ENCODE assay signal across 7 cellular contexts in the genomic region with DNA sequence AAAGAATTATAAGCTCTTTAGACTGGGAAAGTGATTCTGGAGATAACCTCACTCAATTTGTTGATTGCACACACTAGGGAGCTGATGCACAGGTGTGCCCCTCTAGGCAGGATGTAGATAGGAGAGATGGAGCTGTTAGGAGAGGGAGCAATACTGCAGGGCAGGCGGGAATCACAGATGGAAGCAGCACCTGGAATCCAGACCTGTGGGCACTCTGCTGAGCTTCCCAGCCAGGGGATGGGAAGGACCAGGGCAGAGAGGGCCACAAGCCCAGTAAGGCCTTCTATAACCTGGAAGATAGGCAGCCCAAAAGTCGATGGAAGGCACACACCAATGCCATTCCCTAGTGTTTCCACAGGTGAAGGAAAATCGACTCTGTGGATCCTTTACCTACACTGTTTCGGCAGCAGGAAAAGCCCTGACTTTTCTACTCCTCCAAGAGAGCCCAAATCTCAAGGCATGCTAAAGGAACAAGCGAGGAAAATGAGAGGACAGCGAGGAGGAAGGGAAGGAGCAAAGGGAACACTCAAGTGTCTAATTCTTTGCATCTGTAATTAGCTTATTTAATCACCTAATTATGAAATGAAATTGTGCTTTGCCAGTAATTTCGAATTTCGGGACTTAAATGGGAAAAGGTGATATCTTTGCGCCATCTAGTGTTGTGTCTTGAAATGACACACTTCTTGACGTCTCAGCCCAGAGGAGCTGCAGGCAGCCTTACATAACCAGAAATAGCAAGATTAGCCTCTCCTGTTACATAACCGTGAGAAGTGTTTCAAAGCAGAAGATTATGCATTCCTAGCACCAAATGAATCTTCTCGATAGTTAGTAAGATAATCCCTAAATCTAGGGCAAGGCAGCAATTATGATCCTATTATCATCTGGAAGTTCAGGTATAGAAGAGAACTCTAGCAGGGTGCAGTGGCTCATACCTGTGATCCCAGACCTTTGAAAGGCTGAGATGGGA. TPM values are rescaled to one million over a fixed set of nuclear protein-coding genes. Genes with fewer than 3 reads are reported as not detected.
DNase-seq lines count a peak whose midpoint lies in the region; ATAC-seq, FAIRE-seq and TF ChIP-seq lines count a peak whose summit lies in the region.

No MANE protein-coding gene starts in this region.

- TF ChIP-seq EP300 in HepG2 (IDR thresholded peaks at IDR 0.05; ENCODE audit: low read depth in 2 of 2, low read length in 2 of 2) (no peak), HepG2 (CRISPR knock-in tag; IDR thresholded peaks at IDR 0.05; ENCODE audit: borderline replicate concordance) (no peak)

- DNase-seq in DMS53 treated with DMSO at 0.1 percent for 48 hours (lab: John Stamatoyannopoulos, UW; ENCODE audit: unreplicated experiment) (peak; percentile 43), HT-29 (ENCODE audit: low spot score) (peak; percentile 74), Peyer's patch (peak in 1 of 3 donors; percentile 65), coronary artery (ENCODE audit: low spot score) (no peak), HepG2 (ENCODE audit: low spot score) (peak; percentile 59), upper lobe of right lung (no peak)

- H3K4me2 ChIP-seq in HepG2 (ENCODE audit: low read depth, low read length) = 0 out of 2 replicates have a peak overlapping the region, but pooled peaks have one; percentile 25

- H3K4me1 ChIP-seq in Peyer's patch = no peaks in the 10 kb centered on the region
- H3K4me1 ChIP-seq in HepG2 (ENCODE audit: insufficient read depth, low read length) = peaks cover 12% of the 10 kb centered on the region; the same call in 1 of the 2 replicates
- H3K4me1 ChIP-seq in upper lobe of right lung = peaks cover 3% of the 10 kb centered on the region

- TF ChIP-seq CTCF in Peyer's patch (IDR thresholded peaks at IDR 0.05) (peak; percentile 26 to 95 (median 78)), coronary artery (IDR thresholded peaks at IDR 0.05) (peak; percentile 68), HepG2 (CRISPR knock-in tag; IDR thresholded peaks at IDR 0.05) (peak; percentile 88), upper lobe of right lung (IDR thresholded peaks at IDR 0.05) (peak; percentile 83)

- CTCF ChIA-PET in HepG2 (lab: Yijun Ruan, JAX; ENCODE audit: low intra/inter-chr PET ratio, low total read pairs) = interaction anchor here (1.6 to 1.9 kb wide), 2 partner anchors 397 to 404 kb away, joined by 8 to 16 read pairs; no protein-coding TSS in a partner anchor

- no peaks in the 10 kb centered on the region for H3K27me3 ChIP-seq in Peyer's patch
- H3K27me3 ChIP-seq in HepG2 (ENCODE audit: control insufficient read depth in 1 of 2, insufficient read depth in 2 of 2, low read length in 2 of 2) = peaks cover 1 to 17% of the 10 kb centered on the region in 2 experiments; a peak in 4 of 5 replicates
- no peaks in the 10 kb centered on the region for H3K27me3 ChIP-seq in upper lobe of right lung

- H3K36me3 ChIP-seq in Peyer's patch (no peaks in the 10 kb centered on the region), HepG2 (replicated peaks in 1 of 2; ENCODE audit: control insufficient read depth in 1 of 2, insufficient read depth in 2 of 2, low read length in 2 of 2) (no peaks in the 10 kb centered on the region), upper lobe of right lung (no peaks in the 10 kb centered on the region)

- no peak overlapping the region for H2AFZ ChIP-seq in HepG2 (ENCODE audit: low read length)

- H3K4me3 ChIP-seq in Peyer's patch (no peak overlapping the region), coronary artery (no peak overlapping the region), HepG2 (replicated peaks in 1 of 3; ENCODE audit: insufficient read depth in 1 of 3, low read depth in 2 of 3, low read length in 3 of 3) (no peak overlapping the region), upper lobe of right lung (no peak overlapping the region)

- no peak overlapping the region for H3K27ac ChIP-seq in Peyer's patch
- H3K27ac ChIP-seq in coronary artery = no peak overlapping the region
- no peak overlapping the region for H3K27ac ChIP-seq in HepG2 (ENCODE audit: extremely low read length, insufficient read depth, low read length)
- H3K27ac ChIP-seq in upper lobe of right lung = no peak overlapping the region

- no peak overlapping the region for H3K9ac ChIP-seq in HepG2 (ENCODE audit: insufficient read depth, low read depth, low read length)

- H3K9me3 ChIP-seq in Peyer's patch (no peaks in the 10 kb centered on the region), HepG2 (ENCODE audit: low read length) (peaks cover 21% of the 10 kb centered on the region), upper lobe of right lung (no peaks in the 10 kb centered on the region)

- H4K20me1 ChIP-seq in HepG2 (ENCODE audit: insufficient read depth, low read length) = no peaks in the 10 kb centered on the region

- BruUV-seq in HepG2 (replicated peaks; lab: Mats Ljungman, UMichigan) = no TSS peak

- FAIRE-seq in HepG2 (lab: Jason Lieb, UNC) = peak; percentile 93

- ATAC-seq in GM19395 (IDR thresholded peaks at IDR 0.05; ENCODE audit: unreplicated experiment) (peak; percentile 91), HepG2 (peak; percentile 73), upper lobe of right lung (peak; percentile 92)

- 10% methylated on average over 12 of the region's 12 CpGs for WGBS in HepG2 (ENCODE audit: low lambda C conversion rate)

- in situ Hi-C loops in HepG2 (cut with HindIII; ENCODE audit: extremely low pct_ligation_motif_present, low pct_unique_long_range_greater_than_20kb) = loop anchor here (25.0 kb wide), 2 partner anchors 576 to 1001 kb away; partner anchors contain the start of gene CCDC110

- POLR2A ChIA-PET in HepG2 (lab: Yijun Ruan, JAX) = no interaction called here

- TF ChIP-seq RAD21 in HepG2 (CRISPR knock-in tag; IDR thresholded peaks at IDR 0.05) = peak; percentile 77

- intact Hi-C loops in HepG2 (cut with micrococcal nuclease; ENCODE audit: unreplicated experiment) = loop anchor here (1.0 to 10.0 kb wide), 3 partner anchors 397 to 1293 kb away; partner anchors contain the start of gene CCDC110
- intact Hi-C loops in upper lobe of right lung (cut with DNase I) = no loop called here

- no peak for TF ChIP-seq POLR2A in Peyer's patch (IDR thresholded peaks at IDR 0.05)
- TF ChIP-seq POLR2A in HepG2 (IDR thresholded peaks at IDR 0.05; ENCODE audit: insufficient read depth in 1 of 2, low read depth in 2 of 2, low read length in 2 of 2) = no peak

- no peaks in the 10 kb centered on the region for H3K79me2 ChIP-seq in HepG2 (ENCODE audit: insufficient read depth, low read length)

TF ChIP-seq in HepG2, 621 proteins besides CTCF, POLR2A, EP300 and RAD21 (continues in another document):
- TF ChIP-seq ETV6 (CRISPR knock-in tag; conservative IDR thresholded peaks at IDR 0.05) = no peak
- no peak for TF ChIP-seq ZNF776 (CRISPR knock-in tag; IDR thresholded peaks at IDR 0.05)
- no peak for TF ChIP-seq REPIN1 (CRISPR knock-in tag; IDR thresholded peaks at IDR 0.05; ENCODE audit: borderline replicate concordance, low read depth)
- TF ChIP-seq ZNF75D (CRISPR knock-in tag; IDR thresholded peaks at IDR 0.05; ENCODE audit: borderline replicate concordance) = no peak
- TF ChIP-seq ZNF564 (CRISPR knock-in tag; IDR thresholded peaks at IDR 0.05) = no peak
- no peak for TF ChIP-seq ELF1 (CRISPR knock-in tag; IDR thresholded peaks at IDR 0.05)
- no peak for TF ChIP-seq ZNF326 (CRISPR knock-in tag; IDR thresholded peaks at IDR 0.05; ENCODE audit: borderline replicate concordance)
- no peak for TF ChIP-seq ZMAT5 (CRISPR knock-in tag; IDR thresholded peaks at IDR 0.05; ENCODE audit: borderline replicate concordance, low read depth)
- no peak for TF ChIP-seq ZNF652 (CRISPR knock-in tag; IDR thresholded peaks at IDR 0.05; ENCODE audit: borderline replicate concordance, low read depth)
- TF ChIP-seq KLF12 (CRISPR knock-in tag; IDR thresholded peaks at IDR 0.05; ENCODE audit: borderline replicate concordance) = no peak
- TF ChIP-seq CENPX (CRISPR knock-in tag; IDR thresholded peaks at IDR 0.05) = no peak
- no peak for TF ChIP-seq IRX3 (CRISPR knock-in tag; IDR thresholded peaks at IDR 0.05; ENCODE audit: borderline replicate concordance, low read depth)
- TF ChIP-seq SMC3 (IDR thresholded peaks at IDR 0.05; ENCODE audit: low read length) = peak; percentile 69
- no peak for TF ChIP-seq GABPA (IDR thresholded peaks at IDR 0.05; ENCODE audit: low read depth, low read length)
- no peak for TF ChIP-seq GABPA (CRISPR knock-in tag; IDR thresholded peaks at IDR 0.05; ENCODE audit: low read depth)
- TF ChIP-seq ZNF382 (CRISPR knock-in tag; IDR thresholded peaks at IDR 0.05; ENCODE audit: borderline replicate concordance) = no peak

RNA-seq across cellular contexts. Expression of gene TLR3, which starts 31.0 kb away (rescaled TPM):
- 1.9 and 2.3 TPM in 2 replicates for total RNA-seq in HT-29 (2014; rRNA removed; shearing (Covaris generic))
- total RNA-seq in Peyer's patch = 10 to 100 TPM in 3 of 4 donors, 1 to 10 TPM in 1; 5.0 to 49.4 (median 12.8) TPM
- total RNA-seq in HepG2 (2016; rRNA removed; fragmentation: Illumina TruSeq; extraction: Trizol) = 0.07 and 0.11 TPM in 2 replicates
- not detected in 2 replicates for total RNA-seq in HepG2 (2016; cell fraction: cytosol; rRNA removed; fragmentation: Illumina TruSeq; extraction: Trizol; ENCODE audit: low read depth)
- total RNA-seq in HepG2 (2016; cell fraction: insoluble cytoplasmic fraction; rRNA removed; fragmentation: Illumina TruSeq; extraction: Trizol) = 0.07 and 0.13 TPM in 2 replicates
- total RNA-seq in HepG2 (2016; cell fraction: membrane; rRNA removed; fragmentation: Illumina TruSeq; extraction: Trizol) = 0.10 TPM in 1 of 2 replicates, not detected in the other
- total RNA-seq in HepG2 (2016; cell fraction: nucleus; rRNA removed; fragmentation: Illumina TruSeq; extraction: Trizol) = 0.22 and 0.31 TPM in 2 replicates
- 0.20 and 0.38 TPM in 2 replicates for polyA plus RNA-seq in HepG2 (2011; rRNA removed)
- 0.20 and 0.45 TPM in 2 replicates for polyA plus RNA-seq in HepG2 (2011; cell fraction: cytosol; rRNA removed)
- 0.07 TPM in 1 of 2 replicates, not detected in the other for polyA plus RNA-seq in HepG2 (2011; cell fraction: nucleus; rRNA removed)
- 0.72 and 1.6 TPM in 2 replicates for polyA plus RNA-seq in HepG2 (2012)
- not detected in 2 replicates for polyA plus RNA-seq in HepG2 (2016; cell fraction: cytosol; fragmentation: Illumina TruSeq; extraction: Trizol; ENCODE audit: low read depth)
- not detected in 2 replicates for polyA plus RNA-seq in HepG2 (2016; cell fraction: insoluble cytoplasmic fraction; fragmentation: Illumina TruSeq; extraction: Trizol; ENCODE audit: low read depth)
- polyA plus RNA-seq in HepG2 (2016; cell fraction: membrane; fragmentation: Illumina TruSeq; extraction: Trizol; ENCODE audit: low read depth) = 0.15 TPM in 1 of 2 replicates, not detected in the other
- not detected in 2 replicates for polyA plus RNA-seq in HepG2 (2016; cell fraction: nucleus; fragmentation: Illumina TruSeq; extraction: Trizol; ENCODE audit: insufficient read depth, low read depth)
- 0.66 and 11.4 TPM in 2 replicates for polyA minus RNA-seq in HepG2 (2011; rRNA and poly(A)+ RNA removed; ENCODE audit: low replicate concordance)
- 0.69 TPM in 1 of 2 replicates, not detected in the other for polyA minus RNA-seq in HepG2 (2011; cell fraction: cytosol; rRNA and poly(A)+ RNA removed)
- 0.25 and 0.52 TPM in 2 replicates for polyA minus RNA-seq in HepG2 (2011; cell fraction: nucleus; rRNA and poly(A)+ RNA removed)
- total RNA-seq in upper lobe of right lung = 28.5 TPM

Comparison
In these comparisons a context has a peak if more than half of its experiments do, and no peak if none do; other contexts are left out.
1. DNase-seq: peak in DMS53 treated with DMSO at 0.1 percent for 48 hours (single experiment), HT-29 (single experiment) and HepG2 (single experiment); none in coronary artery (single experiment) and upper lobe of right lung (single experiment).
2. Peak in every context shown above with its lines, with median percentiles within 50 percentile points of each other: ATAC-seq and CTCF ChIP-seq.